Comparison of ENCODE assay signal across 16 cellular contexts in the genomic region with DNA sequence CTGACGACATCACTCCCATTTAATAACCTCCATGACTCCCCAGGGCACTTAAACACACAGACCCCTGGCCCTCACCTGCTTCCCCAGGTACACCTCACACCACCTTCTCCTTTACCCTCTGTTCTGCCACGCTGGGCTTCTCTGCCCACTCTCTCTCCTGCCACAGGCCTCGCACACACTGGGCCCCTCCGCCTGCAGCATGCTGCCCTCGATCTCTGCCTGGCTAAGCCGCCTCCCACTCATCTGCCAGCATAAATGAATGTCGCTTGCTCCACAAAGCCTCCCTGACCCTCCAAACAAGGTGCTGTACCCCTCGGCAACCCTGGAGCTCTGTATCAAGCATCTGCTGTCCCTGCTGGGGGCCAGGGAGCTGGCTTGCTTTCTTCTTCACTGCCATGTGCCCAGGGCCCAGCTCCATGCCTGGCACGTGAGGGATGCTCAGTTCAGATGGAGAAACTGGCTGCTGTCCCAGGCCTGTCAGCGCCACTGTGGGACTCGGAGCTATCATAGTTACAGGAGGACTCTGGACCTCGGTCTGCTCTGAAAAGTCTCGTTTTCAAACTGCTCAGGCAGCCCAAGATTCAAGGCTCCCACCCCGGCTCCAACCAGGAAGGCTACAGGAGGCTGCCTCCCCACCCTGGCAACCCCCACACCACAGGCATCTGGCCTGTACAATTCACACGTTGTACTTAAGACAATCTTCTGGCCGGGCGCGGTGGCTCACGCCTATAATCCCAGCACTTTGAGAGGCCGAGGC. TPM values are rescaled to one million over a fixed set of nuclear protein-coding genes. Genes with fewer than 3 reads are reported as not detected.
DNase-seq lines count a peak whose midpoint lies in the region; ATAC-seq and TF ChIP-seq lines count a peak whose summit lies in the region.
"Had no signal": no experiment of that assay in that cellular context is flagged by ENCODE, and none has a peak within 500 bp of the region (broad histone marks: within the 10 kb centered on the region; RNA-seq: fewer than 3 reads in every experiment).

No MANE protein-coding gene starts in this region.

- H3K4me3 ChIP-seq in mucosa of descending colon: no peak overlapping the region
- H3K4me3 ChIP-seq: A549, thyroid gland had no signal

- DNase-seq in Ammon's horn (ENCODE audit: low spot score): peak; percentile 45
- DNase-seq in NCI-H69 (lab: John Stamatoyannopoulos, UW): peak; percentile 53
- peak in 35 of 42 donors; percentile 9 to 71 (median 38) for DNase-seq in head of caudate nucleus
- no peak for DNase-seq in mucosa of descending colon
- DNase-seq in T1000 (lab: John Stamatoyannopoulos, UW): no peak
- DNase-seq in amniotic stem cell (lab: John Stamatoyannopoulos, UW): no peak
- no peak for DNase-seq in mucosa of gallbladder (ENCODE audit: low spot score)
- DNase-seq: activated B cell treated with CpG ODN at 0.5 μM for 24 hours; activated CD8-positive, alpha-beta T cell treated with anti-CD3 and anti-CD28 coated beads for 36 hours; activated naive CD8-positive, alpha-beta T cell treated with anti-CD3 and anti-CD28 coated beads for 36 hours; erythroblast; naive thymus-derived CD4-positive, alpha-beta T cell; SIG-M5; thyroid gland had no signal

- intact Hi-C loops in head of caudate nucleus (cut with DNase I): no loop called here
- intact Hi-C loops in mucosa of descending colon (cut with DNase I, micrococcal nuclease): no loop called here

- no peak for TF ChIP-seq CTCF in mucosa of descending colon (IDR thresholded peaks at IDR 0.05)

- ATAC-seq in mucosa of descending colon: peak; percentile 28
- ATAC-seq in HG02571 (IDR thresholded peaks at IDR 0.05; ENCODE audit: unreplicated experiment): no peak
- ATAC-seq: A549; activated CD8-positive, alpha-beta T cell treated with anti-CD3 and anti-CD28 coated beads for 36 hours; naive thymus-derived CD4-positive, alpha-beta T cell had no signal

- H3K9me3 ChIP-seq in mucosa of descending colon: no peaks in the 10 kb centered on the region
- H3K9me3 ChIP-seq: A549, thyroid gland had no signal

- H3K4me1 ChIP-seq in mucosa of descending colon (ENCODE audit: low read depth): peaks cover 15% of the 10 kb centered on the region

- no peaks in the 10 kb centered on the region for H3K36me3 ChIP-seq in mucosa of descending colon (ENCODE audit: low read depth)
- H3K36me3 ChIP-seq: thyroid gland had no signal

RNA-seq across cellular contexts. Expression of a gene that starts 11.9 kb away (rescaled TPM):
- total RNA-seq in mucosa of descending colon: 1 to 10 TPM; 2.0 to 5.7 (median 3.4) TPM
- total RNA-seq in mucosa of gallbladder: 5.9 TPM

RNA-seq across cellular contexts. Expression of a gene that starts 33.3 kb away (rescaled TPM):
- 10 to 100 TPM in 2 of 3 donors, 1 to 10 TPM in 1; 8.4 to 28.3 (median 20.6) TPM for total RNA-seq in mucosa of descending colon
- 19.0 TPM for total RNA-seq in mucosa of gallbladder

Comparison
In these comparisons a context has a peak if more than half of its experiments do, and no peak if none do; other contexts are left out.
1. DNase-seq: peak in Ammon's horn (single experiment), NCI-H69 (single experiment) and head of caudate nucleus (35 of 42); none in mucosa of descending colon (0 of 3), T1000 (single experiment), amniotic stem cell (single experiment) and mucosa of gallbladder (single experiment).